Comparison of ENCODE assay signal across 17 cellular contexts in genomic region chr20:36153204-36153603, GRCh38. TPM values are rescaled to one million over a fixed set of nuclear protein-coding genes. Genes with fewer than 3 reads are reported as not detected.
DNase-seq lines count a peak whose midpoint lies in the region; TF ChIP-seq lines count a peak whose summit lies in the region.
"Had no signal": no experiment of that assay in that cellular context is flagged by ENCODE, and none has a peak within 500 bp of the region (broad histone marks: within the 10 kb centered on the region; RNA-seq: fewer than 3 reads in every experiment).

No MANE protein-coding gene starts in this region.

- DNase-seq in breast epithelium (ENCODE audit: low spot score in 2 of 2), result no peak
- DNase-seq in mammary epithelial cell, result no peak
- no peak for DNase-seq in caudate nucleus (lab: John Stamatoyannopoulos, UW)
- no peak for DNase-seq in type B pancreatic cell (ENCODE audit: extremely low spot score, unreplicated experiment)
- no peak for DNase-seq in NCI-H1930 (lab: John Stamatoyannopoulos, UW)
- DNase-seq in SKM-1 (lab: John Stamatoyannopoulos, UW; ENCODE audit: unreplicated experiment), result no peak
- DNase-seq in T-helper 1 cell, result no peak
- DNase-seq: activated CD4-positive, alpha-beta T cell treated with anti-CD3 and anti-CD28 coated beads, Interleukin-2, amount 50 U/mL, for 48 hours; activated naive CD8-positive, alpha-beta T cell treated with anti-CD3 and anti-CD28 coated beads, Interleukin-2, amount 10 ng/mL, durations not matched to agents 7 days and 5 days; activated T-cell treated with anti-CD3 and anti-CD28 coated beads, Interleukin-2, amount 50 U/mL, for 1 hour; NCI-H1105 treated with DMSO at 0.1 percent for 48 hours; Peyer's patch; tibial artery had no signal

- H3K9me3 Mint-ChIP-seq in nephron, result no peaks in the 10 kb centered on the region
- no peaks in the 10 kb centered on the region for H3K9me3 Mint-ChIP-seq in type B pancreatic cell
- H3K9me3 Mint-ChIP-seq: activated naive CD8-positive, alpha-beta T cell treated with anti-CD3 and anti-CD28 coated beads, Interleukin-2, amount 10 ng/mL, durations not matched to agents 7 days and 5 days had no signal

- H3K36me3 ChIP-seq in breast epithelium (no peaks in the 10 kb centered on the region), mammary epithelial cell (ENCODE audit: insufficient read depth, low read length) (no peaks in the 10 kb centered on the region)
- H3K36me3 ChIP-seq: BLaER1 treated with 17β-estradiol and CSF1 and Interleukin-3, amounts not matched to agents 10 nM and 100 nM; cardiac muscle cell; Peyer's patch; tibial artery had no signal

- CTCF ChIA-PET in mammary epithelial cell (lab: Charles Lee; ENCODE audit: low non-redundant PET), result no interaction called here

- dilution Hi-C loops in mammary epithelial cell (cut with HindIII; ENCODE audit: low sequenced_read_pairs), result no loop called here

- no peaks in the 10 kb centered on the region for H4K20me1 ChIP-seq in mammary epithelial cell (ENCODE audit: insufficient read depth, low read length)

- no peak overlapping the region for H2AFZ ChIP-seq in mammary epithelial cell (ENCODE audit: low read depth, low read length)

- no TSS peak for BruUV-seq in mammary epithelial cell (replicated peaks; lab: Mats Ljungman, UMichigan)

- H3K4me2 ChIP-seq in mammary epithelial cell (ENCODE audit: insufficient read depth, low read depth, low read length), result no peak overlapping the region

- H3K4me1 ChIP-seq in breast epithelium (peaks cover 0 to 9% of the 10 kb centered on the region in 2 donors), mammary epithelial cell (ENCODE audit: insufficient read depth, low read length) (peaks cover 16% of the 10 kb centered on the region)

- no peaks in the 10 kb centered on the region for H3K27me3 Mint-ChIP-seq in nephron (ENCODE audit: low read depth)
- H3K27me3 Mint-ChIP-seq in type B pancreatic cell, result no peaks in the 10 kb centered on the region

- H3K9me3 ChIP-seq in breast epithelium (no peaks in the 10 kb centered on the region), mammary epithelial cell (replicated peaks; ENCODE audit: insufficient read depth, low read length) (no peaks in the 10 kb centered on the region)
- H3K9me3 ChIP-seq: BLaER1 treated with 17β-estradiol and CSF1 and Interleukin-3, amounts not matched to agents 10 nM and 100 nM; Peyer's patch; tibial artery had no signal

- H3K79me2 ChIP-seq in mammary epithelial cell (ENCODE audit: insufficient read depth, low read length), result no peaks in the 10 kb centered on the region

- peak overlapping the region; percentile 74 to 87 (median 85) for H3K4me3 Mint-ChIP-seq in nephron
- peak overlapping the region; percentile 78 for H3K4me3 Mint-ChIP-seq in type B pancreatic cell
- H3K4me3 Mint-ChIP-seq: activated naive CD8-positive, alpha-beta T cell treated with anti-CD3 and anti-CD28 coated beads, Interleukin-2, amount 10 ng/mL, durations not matched to agents 7 days and 5 days had no signal

- intact Hi-C loops in breast epithelium (cut with DNase I; ENCODE audit: low total_unique reads), result no loop called here
- intact Hi-C loops in mammary epithelial cell (cut with micrococcal nuclease), result no loop called here

- H3K4me3 ChIP-seq in breast epithelium, result no peak overlapping the region
- no peak overlapping the region for H3K4me3 ChIP-seq in mammary epithelial cell (replicated peaks in 1 of 3; ENCODE audit: insufficient read depth in 1 of 3, low read depth in 2 of 3, low read length in 3 of 3)

- 100% methylated on average over 4 of the region's 4 CpGs for WGBS in mammary epithelial cell (ENCODE audit: low coverage, missing lambda C conversion rate)

- H3K27ac ChIP-seq in breast epithelium (peak overlapping the region; percentile 48 to 92), mammary epithelial cell (ENCODE audit: insufficient read depth, low read depth, low read length) (no peak overlapping the region), caudate nucleus (ENCODE audit: low read depth, low read length) (peak overlapping the region; percentile 6)

- H3K27ac Mint-ChIP-seq in nephron (peak overlapping the region; percentile 46 to 89 (median 65)), type B pancreatic cell (no peak overlapping the region)
- H3K27ac Mint-ChIP-seq: activated naive CD8-positive, alpha-beta T cell treated with anti-CD3 and anti-CD28 coated beads, Interleukin-2, amount 10 ng/mL, durations not matched to agents 7 days and 5 days had no signal

- H3K4me1 Mint-ChIP-seq in nephron, result peaks cover 31% of the 10 kb centered on the region
- peaks cover 16% of the 10 kb centered on the region for H3K4me1 Mint-ChIP-seq in type B pancreatic cell (ENCODE audit: unreplicated experiment)
- H3K4me1 Mint-ChIP-seq: activated naive CD8-positive, alpha-beta T cell treated with anti-CD3 and anti-CD28 coated beads, Interleukin-2, amount 10 ng/mL, durations not matched to agents 7 days and 5 days had no signal

- TF ChIP-seq POLR2A in breast epithelium (IDR thresholded peaks at IDR 0.05), result no peak

- TF ChIP-seq CTCF in breast epithelium (IDR thresholded peaks at IDR 0.05) (no peak), mammary epithelial cell (conservative IDR thresholded peaks at IDR 0.05 in 1 of 2, IDR thresholded peaks at IDR 0.05 in 1 of 2; ENCODE audit: extremely low read depth in 1 of 2, insufficient read depth in 1 of 2, low read depth in 1 of 2, low read length in 2 of 2) (no peak), nephron (IDR thresholded peaks at IDR 0.05; ENCODE audit: unreplicated experiment in 3 of 3) (no peak), type B pancreatic cell (conservative IDR thresholded peaks at IDR 0.05) (no peak)

- in situ Hi-C loops in mammary epithelial cell (cut with MboI; ENCODE audit: low sequenced_read_pairs in 2 of 2), result loop anchor here in 1 of 2 donors (10.0 kb wide), 1 partner anchor 52 kb away; no protein-coding TSS in a partner anchor

- no peaks in the 10 kb centered on the region for H3K27me3 ChIP-seq in breast epithelium
- no peaks in the 10 kb centered on the region for H3K27me3 ChIP-seq in mammary epithelial cell (ENCODE audit: insufficient read depth, low read length)
- H3K27me3 ChIP-seq: cardiac muscle cell, Peyer's patch, tibial artery had no signal

- no peak overlapping the region for H3K9ac ChIP-seq in mammary epithelial cell (ENCODE audit: insufficient read depth, low read length)
- H3K9ac ChIP-seq: parathyroid adenoma had no signal

- H3K36me3 Mint-ChIP-seq in nephron (ENCODE audit: low read depth), result no peaks in the 10 kb centered on the region
- no peaks in the 10 kb centered on the region for H3K36me3 Mint-ChIP-seq in type B pancreatic cell
- H3K36me3 Mint-ChIP-seq: activated naive CD8-positive, alpha-beta T cell treated with anti-CD3 and anti-CD28 coated beads, Interleukin-2, amount 10 ng/mL, durations not matched to agents 7 days and 5 days had no signal

RNA-seq across cellular contexts. Expression of gene EPB41L1, which starts 1.3 kb away (rescaled TPM):
- total RNA-seq in breast epithelium (10 to 100 TPM; 37.0 to 66.4 (median 43.7) TPM), mammary epithelial cell (10 to 100 TPM; 14.4 to 29.7 TPM), type B pancreatic cell (ENCODE audit: low replicate concordance) (62.7 and 68.1 TPM in 2 replicates)
- 8.9 TPM for polyA plus RNA-seq in mammary epithelial cell
- 27.8 TPM for polyA minus RNA-seq in mammary epithelial cell
